ENCODE assay signal across 9 cellular contexts in genomic region chr1:41955461-41956159, GRCh38. TPM values are rescaled to one million over a fixed set of nuclear protein-coding genes. Genes with fewer than 3 reads are reported as not detected.
DNase-seq lines count a peak whose midpoint lies in the region; ATAC-seq and TF ChIP-seq lines count a peak whose summit lies in the region.
"Had no signal": no experiment of that assay in that cellular context is flagged by ENCODE, and none has a peak within 500 bp of the region (broad histone marks: within the 10 kb centered on the region; RNA-seq: fewer than 3 reads in every experiment).

No MANE protein-coding gene starts in this region.

- H3K27ac ChIP-seq in testis = no peak overlapping the region
- H3K27ac ChIP-seq: 22Rv1 had no signal

- H3K4me1 ChIP-seq in testis = peaks cover 9% of the 10 kb centered on the region

- WGBS in testis, 2 donors = 71 to 77% methylated on average over 9 of the region's 9 CpGs

- H3K9me3 ChIP-seq in testis = no peaks in the 10 kb centered on the region

- no peak for TF ChIP-seq POLR2A in testis (IDR thresholded peaks at IDR 0.05)

- no peak for TF ChIP-seq CTCF in testis (IDR thresholded peaks at IDR 0.05)

- peak; percentile 78 for ATAC-seq in HG03066 (IDR thresholded peaks at IDR 0.05; ENCODE audit: low read depth, unreplicated experiment)

- no peaks in the 10 kb centered on the region for H3K36me3 ChIP-seq in testis (ENCODE audit: low read depth, missing control alignments)

- intact Hi-C loops in testis (cut with DNase I; ENCODE audit: low total_unique reads) = no loop called here

- H3K27me3 ChIP-seq in testis = no peaks in the 10 kb centered on the region

- DNase-seq in DMS53 (lab: John Stamatoyannopoulos, UW) (peak; percentile 33), DMS53 treated with DMSO at 0.1 percent for 48 hours (lab: John Stamatoyannopoulos, UW; ENCODE audit: unreplicated experiment) (no peak), glomerular endothelial cell (ENCODE audit: extremely low read depth, low read depth, low spot score) (peak; percentile 48), testis (no peak), NCI-H2029 treated with DMSO at 0.1 percent for 48 hours (lab: John Stamatoyannopoulos, UW) (no peak)
- DNase-seq in stimulated activated naive CD4-positive, alpha-beta T cell treated with Interleukin-2 at 50 U/mL for 16 hours (lab: John Stamatoyannopoulos, UW) = no peak

- no peak overlapping the region for H3K4me3 ChIP-seq in testis

TF ChIP-seq in PFSK-1, 5 proteins besides CTCF, POLR2A, EP300 and RAD21:
- TF ChIP-seq POLR2AphosphoS5 (IDR thresholded peaks at IDR 0.05; ENCODE audit: low read depth, low read length) (peak; percentile 63; the same call in 1 of the 2 replicates), SIN3A (IDR thresholded peaks at IDR 0.05; ENCODE audit: borderline replicate concordance, insufficient read depth, low read length) (peak; percentile 73; the same call in 1 of the 2 replicates), TAF1 (IDR thresholded peaks at IDR 0.05; ENCODE audit: borderline replicate concordance, insufficient read depth, low read length) (no peak)
- TF ChIP-seq, protein P1, sequence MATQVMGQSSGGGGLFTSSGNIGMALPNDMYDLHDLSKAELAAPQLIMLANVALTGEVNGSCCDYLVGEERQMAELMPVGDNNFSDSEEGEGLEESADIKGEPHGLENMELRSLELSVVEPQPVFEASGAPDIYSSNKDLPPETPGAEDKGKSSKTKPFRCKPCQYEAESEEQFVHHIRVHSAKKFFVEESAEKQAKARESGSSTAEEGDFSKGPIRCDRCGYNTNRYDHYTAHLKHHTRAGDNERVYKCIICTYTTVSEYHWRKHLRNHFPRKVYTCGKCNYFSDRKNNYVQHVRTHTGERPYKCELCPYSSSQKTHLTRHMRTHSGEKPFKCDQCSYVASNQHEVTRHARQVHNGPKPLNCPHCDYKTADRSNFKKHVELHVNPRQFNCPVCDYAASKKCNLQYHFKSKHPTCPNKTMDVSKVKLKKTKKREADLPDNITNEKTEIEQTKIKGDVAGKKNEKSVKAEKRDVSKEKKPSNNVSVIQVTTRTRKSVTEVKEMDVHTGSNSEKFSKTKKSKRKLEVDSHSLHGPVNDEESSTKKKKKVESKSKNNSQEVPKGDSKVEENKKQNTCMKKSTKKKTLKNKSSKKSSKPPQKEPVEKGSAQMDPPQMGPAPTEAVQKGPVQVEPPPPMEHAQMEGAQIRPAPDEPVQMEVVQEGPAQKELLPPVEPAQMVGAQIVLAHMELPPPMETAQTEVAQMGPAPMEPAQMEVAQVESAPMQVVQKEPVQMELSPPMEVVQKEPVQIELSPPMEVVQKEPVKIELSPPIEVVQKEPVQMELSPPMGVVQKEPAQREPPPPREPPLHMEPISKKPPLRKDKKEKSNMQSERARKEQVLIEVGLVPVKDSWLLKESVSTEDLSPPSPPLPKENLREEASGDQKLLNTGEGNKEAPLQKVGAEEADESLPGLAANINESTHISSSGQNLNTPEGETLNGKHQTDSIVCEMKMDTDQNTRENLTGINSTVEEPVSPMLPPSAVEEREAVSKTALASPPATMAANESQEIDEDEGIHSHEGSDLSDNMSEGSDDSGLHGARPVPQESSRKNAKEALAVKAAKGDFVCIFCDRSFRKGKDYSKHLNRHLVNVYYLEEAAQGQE (IDR thresholded peaks at IDR 0.05; ENCODE audit: insufficient read depth in 1 of 2, low read depth in 2 of 2, low read length in 2 of 2) = peak in 1 of 2 experiments; percentile 38; a peak in 1 of 4 replicates
TF ChIP-seq in PFSK-1: peak in this region for 3.

RNA-seq across cellular contexts. Expression of gene HIVEP3, which starts 36.9 kb away (rescaled TPM):
- polyA plus RNA-seq in PFSK-1 (2012; ENCODE audit: insufficient read length, low read depth) = 22.4 TPM
- total RNA-seq in glomerular endothelial cell (6.3 and 7.6 TPM in 2 replicates), testis (1 to 10 TPM; 4.8 to 7.2 TPM)
- 7.3 TPM for polyA plus RNA-seq in testis (ENCODE audit: insufficient read depth, low read depth, low replicate concordance)

Comparison
In these comparisons a context has a peak if more than half of its experiments do, and no peak if none do; other contexts are left out.
1. DNase-seq: peak in DMS53 (single experiment) and glomerular endothelial cell (single experiment); none in DMS53 treated with DMSO at 0.1 percent for 48 hours (single experiment), testis (single experiment), stimulated activated naive CD4-positive, alpha-beta T cell treated with Interleukin-2 at 50 U/mL for 16 hours (single experiment) and NCI-H2029 treated with DMSO at 0.1 percent for 48 hours (single experiment).